In genomic region chr18:56021814-56022205, GRCh38 we compare ENCODE assay signal across 25 cellular contexts.
"Had no signal": no experiment of that assay in that cellular context is flagged by ENCODE, and none has a peak within 500 bp of the region (broad histone marks: within the 10 kb centered on the region; RNA-seq: fewer than 3 reads in every experiment).

No MANE protein-coding gene starts in this region.

- H3K36me3 ChIP-seq: neural progenitor cell, pancreas, prostate gland, right lobe of liver, sigmoid colon, stomach, thoracic aorta, thyroid gland, tibial nerve, upper lobe of left lung, vagina had no signal

- H3K4me1 ChIP-seq: neural progenitor cell, pancreas, prostate gland, right lobe of liver, sigmoid colon, stomach, thyroid gland, tibial nerve, vagina had no signal

- H3K36me3 Mint-ChIP-seq: natural killer cell; neural progenitor cell; stimulated activated effector memory CD8-positive, alpha-beta T cell treated with anti-CD3 and anti-CD28 coated beads, Interleukin-12 subunit alpha, Interleukin-12 subunit beta, amount 100 ng/mL, for 72 hours; stimulated activated naive B cell treated with anti-CD40 and anti-IgM and Interleukin-4, amounts not matched to agents 10 μg/mL and 1 μg/mL and 100 μg/mL, for 72 hours had no signal

- H3K4me3 ChIP-seq: neural progenitor cell, pancreas, prostate gland, right lobe of liver, sigmoid colon, stomach, thoracic aorta, thyroid gland, tibial nerve, upper lobe of left lung, vagina had no signal

- H3K27me3 Mint-ChIP-seq: stimulated activated naive B cell treated with anti-CD40 and anti-IgM and Interleukin-4, amounts not matched to agents 10 μg/mL and 1 μg/mL and 100 μg/mL, for 72 hours; stimulated activated naive CD8-positive, alpha-beta T cell treated with anti-CD3 and anti-CD28 coated beads, Interleukin-15, Interleukin-2, amounts not matched to agents 100 ng/mL and 50 ng/mL, for 24 hours had no signal

- DNase-seq: natural killer cell; occipital lobe; pancreas; right cardiac atrium; right lobe of liver; sigmoid colon; small intestine; stimulated activated CD4-positive, alpha-beta T cell treated with anti-CD3 and anti-CD28 coated beads, Interleukin-15, amount 100 ng/mL, for 24 hours; stimulated activated CD4-positive, alpha-beta T cell treated with anti-CD3 and anti-CD28 coated beads, Interleukin-2, amount 100 ng/mL, for 24 hours; stimulated activated CD4-positive, alpha-beta T cell treated with anti-CD3 and anti-CD28 coated beads, Interleukin-2, amount 100 ng/mL, for 48 hours; stimulated activated CD4-positive, alpha-beta T cell treated with anti-CD3 and anti-CD28 coated beads, Interleukin-4, amount 100 ng/mL, for 24 hours; stimulated activated naive B cell treated with anti-CD40 and anti-IgM and Interleukin-4, amounts not matched to agents 10 μg/mL and 1 μg/mL and 100 μg/mL, for 72 hours; stimulated activated naive CD4-positive, alpha-beta T cell treated with Interleukin-2 at 50 U/mL for 16 hours; stomach; thyroid gland; trophoblast cell; upper lobe of left lung had no signal

- H2AFZ ChIP-seq: neural progenitor cell had no signal

- H3K9ac ChIP-seq: neural progenitor cell had no signal

- H3K27me3 ChIP-seq: neural progenitor cell, pancreas, right lobe of liver, sigmoid colon, stomach, thyroid gland, tibial nerve, upper lobe of left lung, vagina had no signal

- H3K4me3 Mint-ChIP-seq: natural killer cell; nephron; neural progenitor cell; stimulated activated effector memory CD8-positive, alpha-beta T cell treated with anti-CD3 and anti-CD28 coated beads, Interleukin-12 subunit alpha, Interleukin-12 subunit beta, amount 100 ng/mL, for 72 hours; stimulated activated naive B cell treated with anti-CD40 and anti-IgM and Interleukin-4, amounts not matched to agents 10 μg/mL and 1 μg/mL and 100 μg/mL, for 72 hours; stimulated activated naive CD8-positive, alpha-beta T cell treated with anti-CD3 and anti-CD28 coated beads, Interleukin-15, Interleukin-2, amounts not matched to agents 100 ng/mL and 50 ng/mL, for 24 hours had no signal

- H3K27ac ChIP-seq: neural progenitor cell, pancreas, prostate gland, right lobe of liver, sigmoid colon, stomach, thoracic aorta, thyroid gland, tibial nerve, vagina had no signal

- H3K9me3 Mint-ChIP-seq: nephron, neural progenitor cell had no signal

- H3K4me2 ChIP-seq: neural progenitor cell had no signal

- ATAC-seq: natural killer cell; pancreas; right cardiac atrium; stimulated activated effector memory CD8-positive, alpha-beta T cell treated with anti-CD3 and anti-CD28 coated beads, Interleukin-12 subunit alpha, Interleukin-12 subunit beta, amount 100 ng/mL, for 72 hours; stimulated activated naive B cell treated with anti-CD40 and anti-IgM and Interleukin-4, amounts not matched to agents 10 μg/mL and 1 μg/mL and 100 μg/mL, for 72 hours had no signal

- H3K9me3 ChIP-seq: pancreas, prostate gland, right lobe of liver, sigmoid colon, stomach, thoracic aorta, thyroid gland, tibial nerve, upper lobe of left lung, vagina had no signal

- H3K4me1 Mint-ChIP-seq: natural killer cell; nephron; neural progenitor cell; stimulated activated effector memory CD8-positive, alpha-beta T cell treated with anti-CD3 and anti-CD28 coated beads, Interleukin-12 subunit alpha, Interleukin-12 subunit beta, amount 100 ng/mL, for 72 hours had no signal

- H3K27ac Mint-ChIP-seq: natural killer cell; nephron; neural progenitor cell; stimulated activated effector memory CD8-positive, alpha-beta T cell treated with anti-CD3 and anti-CD28 coated beads, Interleukin-12 subunit alpha, Interleukin-12 subunit beta, amount 100 ng/mL, for 72 hours; stimulated activated naive B cell treated with anti-CD40 and anti-IgM and Interleukin-4, amounts not matched to agents 10 μg/mL and 1 μg/mL and 100 μg/mL, for 72 hours; stimulated activated naive CD8-positive, alpha-beta T cell treated with anti-CD3 and anti-CD28 coated beads, Interleukin-15, Interleukin-2, amounts not matched to agents 100 ng/mL and 50 ng/mL, for 24 hours had no signal
